Comparison of ENCODE assay signal across 5 cellular contexts in the genomic region with DNA sequence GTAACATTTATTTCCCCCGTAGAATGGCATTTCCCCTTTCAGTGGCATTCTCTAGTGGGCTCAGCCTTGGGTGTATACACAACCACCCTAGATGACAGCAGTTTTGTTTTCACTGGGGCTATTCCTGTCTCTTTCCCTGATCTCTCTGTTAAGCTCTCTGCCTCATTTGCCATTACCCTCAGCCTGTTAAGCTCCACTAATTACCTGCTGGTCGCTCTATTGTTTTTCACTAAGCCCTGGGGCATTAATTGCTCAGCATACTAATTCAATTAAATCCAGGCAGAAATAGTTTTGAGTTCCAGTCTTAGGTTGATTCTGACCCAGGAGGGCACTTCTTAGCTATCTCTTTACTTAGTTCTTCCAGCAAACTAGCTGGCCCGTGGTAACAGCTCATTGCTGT.
"Had no signal": no experiment of that assay in that cellular context is flagged by ENCODE, and none has a peak within 500 bp of the region (broad histone marks: within the 10 kb centered on the region; RNA-seq: fewer than 3 reads in every experiment).

No MANE protein-coding gene starts in this region.

- DNase-seq: H9, HCEC 1CT, IMR-90 had no signal

- ATAC-seq: GM23338, K562 had no signal

- H3K4me2 ChIP-seq: GM23338 had no signal

- H3K4me3 Mint-ChIP-seq: GM23338, H9 had no signal

- H3K4me1 Mint-ChIP-seq: GM23338 had no signal

- H2AFZ ChIP-seq: GM23338 had no signal

- H3K27ac Mint-ChIP-seq: GM23338 had no signal

- H3K4me3 ChIP-seq: GM23338, K562 had no signal
